1 cellular context compared by ENCODE assay signal in the genomic region with DNA sequence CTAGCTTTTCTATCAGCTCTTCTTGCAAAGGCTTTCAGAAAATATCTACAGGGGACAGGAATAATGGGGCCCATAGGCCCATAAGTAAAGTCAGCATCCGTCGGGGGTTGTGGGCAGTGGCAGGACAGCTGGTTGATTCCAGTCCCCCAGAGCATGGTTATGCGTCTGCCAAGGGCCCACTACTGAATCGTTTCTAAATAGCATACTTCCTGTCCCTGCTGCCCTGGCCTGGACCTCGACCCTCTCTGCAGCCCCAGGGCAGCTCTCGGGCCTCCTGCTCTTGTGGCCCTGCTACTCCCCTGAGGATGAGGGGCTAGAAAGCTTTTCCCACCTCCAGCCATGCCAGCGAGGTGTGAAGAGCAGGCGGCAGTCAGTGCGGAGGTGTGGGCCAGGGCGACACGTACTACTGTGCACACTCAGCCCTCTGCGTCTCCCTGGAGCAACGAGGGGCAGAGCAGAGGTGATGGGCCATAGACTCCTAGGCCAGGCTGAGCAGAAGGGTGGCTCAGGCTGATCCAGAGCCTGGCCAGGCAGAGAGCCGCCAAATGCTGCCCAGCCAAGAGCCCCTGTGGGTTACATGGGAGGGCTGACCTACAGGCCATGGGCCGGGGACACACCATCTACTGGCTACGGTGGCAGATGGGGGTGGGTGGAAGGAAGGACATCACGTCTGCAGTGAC.
TF ChIP-seq lines count a peak whose summit lies in the region.

No MANE protein-coding gene starts in this region.

TF ChIP-seq in HepG2, 621 proteins besides CTCF, POLR2A, EP300 and RAD21 (continued from another document):
- TF ChIP-seq, protein P1, sequence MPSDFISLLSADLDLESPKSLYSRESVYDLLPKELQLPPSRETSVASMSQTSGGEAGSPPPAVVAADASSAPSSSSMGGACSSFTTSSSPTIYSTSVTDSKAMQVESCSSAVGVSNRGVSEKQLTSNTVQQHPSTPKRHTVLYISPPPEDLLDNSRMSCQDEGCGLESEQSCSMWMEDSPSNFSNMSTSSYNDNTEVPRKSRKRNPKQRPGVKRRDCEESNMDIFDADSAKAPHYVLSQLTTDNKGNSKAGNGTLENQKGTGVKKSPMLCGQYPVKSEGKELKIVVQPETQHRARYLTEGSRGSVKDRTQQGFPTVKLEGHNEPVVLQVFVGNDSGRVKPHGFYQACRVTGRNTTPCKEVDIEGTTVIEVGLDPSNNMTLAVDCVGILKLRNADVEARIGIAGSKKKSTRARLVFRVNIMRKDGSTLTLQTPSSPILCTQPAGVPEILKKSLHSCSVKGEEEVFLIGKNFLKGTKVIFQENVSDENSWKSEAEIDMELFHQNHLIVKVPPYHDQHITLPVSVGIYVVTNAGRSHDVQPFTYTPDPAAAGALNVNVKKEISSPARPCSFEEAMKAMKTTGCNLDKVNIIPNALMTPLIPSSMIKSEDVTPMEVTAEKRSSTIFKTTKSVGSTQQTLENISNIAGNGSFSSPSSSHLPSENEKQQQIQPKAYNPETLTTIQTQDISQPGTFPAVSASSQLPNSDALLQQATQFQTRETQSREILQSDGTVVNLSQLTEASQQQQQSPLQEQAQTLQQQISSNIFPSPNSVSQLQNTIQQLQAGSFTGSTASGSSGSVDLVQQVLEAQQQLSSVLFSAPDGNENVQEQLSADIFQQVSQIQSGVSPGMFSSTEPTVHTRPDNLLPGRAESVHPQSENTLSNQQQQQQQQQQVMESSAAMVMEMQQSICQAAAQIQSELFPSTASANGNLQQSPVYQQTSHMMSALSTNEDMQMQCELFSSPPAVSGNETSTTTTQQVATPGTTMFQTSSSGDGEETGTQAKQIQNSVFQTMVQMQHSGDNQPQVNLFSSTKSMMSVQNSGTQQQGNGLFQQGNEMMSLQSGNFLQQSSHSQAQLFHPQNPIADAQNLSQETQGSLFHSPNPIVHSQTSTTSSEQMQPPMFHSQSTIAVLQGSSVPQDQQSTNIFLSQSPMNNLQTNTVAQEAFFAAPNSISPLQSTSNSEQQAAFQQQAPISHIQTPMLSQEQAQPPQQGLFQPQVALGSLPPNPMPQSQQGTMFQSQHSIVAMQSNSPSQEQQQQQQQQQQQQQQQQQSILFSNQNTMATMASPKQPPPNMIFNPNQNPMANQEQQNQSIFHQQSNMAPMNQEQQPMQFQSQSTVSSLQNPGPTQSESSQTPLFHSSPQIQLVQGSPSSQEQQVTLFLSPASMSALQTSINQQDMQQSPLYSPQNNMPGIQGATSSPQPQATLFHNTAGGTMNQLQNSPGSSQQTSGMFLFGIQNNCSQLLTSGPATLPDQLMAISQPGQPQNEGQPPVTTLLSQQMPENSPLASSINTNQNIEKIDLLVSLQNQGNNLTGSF (CRISPR knock-in tag; IDR thresholded peaks at IDR 0.05): no peak
- TF ChIP-seq, protein P2, sequence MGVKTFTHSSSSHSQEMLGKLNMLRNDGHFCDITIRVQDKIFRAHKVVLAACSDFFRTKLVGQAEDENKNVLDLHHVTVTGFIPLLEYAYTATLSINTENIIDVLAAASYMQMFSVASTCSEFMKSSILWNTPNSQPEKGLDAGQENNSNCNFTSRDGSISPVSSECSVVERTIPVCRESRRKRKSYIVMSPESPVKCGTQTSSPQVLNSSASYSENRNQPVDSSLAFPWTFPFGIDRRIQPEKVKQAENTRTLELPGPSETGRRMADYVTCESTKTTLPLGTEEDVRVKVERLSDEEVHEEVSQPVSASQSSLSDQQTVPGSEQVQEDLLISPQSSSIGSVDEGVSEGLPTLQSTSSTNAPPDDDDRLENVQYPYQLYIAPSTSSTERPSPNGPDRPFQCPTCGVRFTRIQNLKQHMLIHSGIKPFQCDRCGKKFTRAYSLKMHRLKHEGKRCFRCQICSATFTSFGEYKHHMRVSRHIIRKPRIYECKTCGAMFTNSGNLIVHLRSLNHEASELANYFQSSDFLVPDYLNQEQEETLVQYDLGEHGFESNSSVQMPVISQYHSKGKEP (CRISPR knock-in tag; IDR thresholded peaks at IDR 0.05): no peak
- no peak for TF ChIP-seq RARG (CRISPR knock-in tag; IDR thresholded peaks at IDR 0.05; ENCODE audit: low read depth)
- no peak for TF ChIP-seq ZFP90 (CRISPR knock-in tag; IDR thresholded peaks at IDR 0.05; ENCODE audit: borderline replicate concordance)
- TF ChIP-seq, protein P3, sequence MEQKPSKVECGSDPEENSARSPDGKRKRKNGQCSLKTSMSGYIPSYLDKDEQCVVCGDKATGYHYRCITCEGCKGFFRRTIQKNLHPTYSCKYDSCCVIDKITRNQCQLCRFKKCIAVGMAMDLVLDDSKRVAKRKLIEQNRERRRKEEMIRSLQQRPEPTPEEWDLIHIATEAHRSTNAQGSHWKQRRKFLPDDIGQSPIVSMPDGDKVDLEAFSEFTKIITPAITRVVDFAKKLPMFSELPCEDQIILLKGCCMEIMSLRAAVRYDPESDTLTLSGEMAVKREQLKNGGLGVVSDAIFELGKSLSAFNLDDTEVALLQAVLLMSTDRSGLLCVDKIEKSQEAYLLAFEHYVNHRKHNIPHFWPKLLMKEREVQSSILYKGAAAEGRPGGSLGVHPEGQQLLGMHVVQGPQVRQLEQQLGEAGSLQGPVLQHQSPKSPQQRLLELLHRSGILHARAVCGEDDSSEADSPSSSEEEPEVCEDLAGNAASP (CRISPR knock-in tag; IDR thresholded peaks at IDR 0.05; ENCODE audit: borderline replicate concordance): no peak
- TF ChIP-seq PPARG (CRISPR knock-in tag; conservative IDR thresholded peaks at IDR 0.05): no peak
